1 cellular context compared by ENCODE assay signal in the genomic region with DNA sequence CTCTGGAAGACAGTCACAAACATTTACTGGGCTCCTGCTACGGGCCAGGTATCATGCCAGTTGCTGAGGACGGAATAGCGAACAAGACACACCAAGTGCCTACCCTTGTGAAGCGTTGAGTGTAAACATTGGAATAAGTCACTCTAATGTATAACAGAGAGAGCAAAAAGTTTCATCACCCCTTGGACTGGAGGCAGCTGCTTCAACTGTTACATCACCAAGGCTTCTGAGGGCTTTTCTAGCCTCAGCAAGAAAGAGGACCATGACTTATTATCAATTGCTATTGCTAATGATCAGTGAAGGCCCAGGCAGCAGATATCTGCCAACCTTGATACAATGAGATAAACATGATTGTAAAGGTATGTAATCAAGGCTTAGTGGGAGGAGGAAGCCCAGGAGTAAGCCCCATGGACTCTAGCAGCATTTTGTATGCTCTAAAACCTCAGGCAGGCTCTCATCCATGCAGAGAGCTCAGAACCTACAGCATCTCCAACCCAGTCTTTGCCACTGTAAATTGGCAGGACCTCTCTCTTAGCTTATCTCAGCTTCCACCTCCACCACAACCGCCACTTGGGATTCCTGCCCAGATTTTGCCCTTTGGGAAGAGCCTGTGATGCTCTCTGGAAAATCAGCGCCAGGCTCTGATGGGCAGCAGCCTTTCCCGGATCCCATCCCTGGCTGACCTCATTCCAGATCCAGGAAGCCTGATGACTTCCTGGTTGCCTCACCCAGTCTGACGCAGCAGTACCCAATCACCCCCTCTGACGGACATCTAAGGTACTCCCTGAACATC.
A peak's percentile ranks its signal among the peaks of the same experiment; 100 is the strongest.
TF ChIP-seq lines count a peak whose summit lies in the region.

No MANE protein-coding gene starts in this region.

TF ChIP-seq in liver, 16 proteins besides CTCF, POLR2A, EP300 and RAD21 (continued from another document):
- TF ChIP-seq, protein P1, sequence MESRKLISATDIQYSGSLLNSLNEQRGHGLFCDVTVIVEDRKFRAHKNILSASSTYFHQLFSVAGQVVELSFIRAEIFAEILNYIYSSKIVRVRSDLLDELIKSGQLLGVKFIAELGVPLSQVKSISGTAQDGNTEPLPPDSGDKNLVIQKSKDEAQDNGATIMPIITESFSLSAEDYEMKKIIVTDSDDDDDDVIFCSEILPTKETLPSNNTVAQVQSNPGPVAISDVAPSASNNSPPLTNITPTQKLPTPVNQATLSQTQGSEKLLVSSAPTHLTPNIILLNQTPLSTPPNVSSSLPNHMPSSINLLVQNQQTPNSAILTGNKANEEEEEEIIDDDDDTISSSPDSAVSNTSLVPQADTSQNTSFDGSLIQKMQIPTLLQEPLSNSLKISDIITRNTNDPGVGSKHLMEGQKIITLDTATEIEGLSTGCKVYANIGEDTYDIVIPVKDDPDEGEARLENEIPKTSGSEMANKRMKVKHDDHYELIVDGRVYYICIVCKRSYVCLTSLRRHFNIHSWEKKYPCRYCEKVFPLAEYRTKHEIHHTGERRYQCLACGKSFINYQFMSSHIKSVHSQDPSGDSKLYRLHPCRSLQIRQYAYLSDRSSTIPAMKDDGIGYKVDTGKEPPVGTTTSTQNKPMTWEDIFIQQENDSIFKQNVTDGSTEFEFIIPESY (IDR thresholded peaks at IDR 0.05): peak; percentile 35
- TF ChIP-seq TAF1 (conservative IDR thresholded peaks at IDR 0.05) (no peak), FOXA1 (IDR thresholded peaks at IDR 0.05) (peak; percentile 37), HNF4G (IDR thresholded peaks at IDR 0.05) (peak; percentile 68), YY1 (IDR thresholded peaks at IDR 0.05) (peak; percentile 57)
